1 cellular context compared by ENCODE assay signal in genomic region chr2:31386172-31386571, GRCh38.
TF ChIP-seq lines count a peak whose summit lies in the region.

No MANE protein-coding gene starts in this region.

TF ChIP-seq in GM23338, 12 proteins besides CTCF, POLR2A, EP300 and RAD21:
- no peak for TF ChIP-seq ZNF462 (CRISPR knock-in tag; IDR thresholded peaks at IDR 0.05)
- TF ChIP-seq ZNF114 (CRISPR knock-in tag; IDR thresholded peaks at IDR 0.05): no peak
- TF ChIP-seq EZH2phosphoT487 (IDR thresholded peaks at IDR 0.05; ENCODE audit: unreplicated experiment): no peak
- no peak for TF ChIP-seq JUNB (IDR thresholded peaks at IDR 0.05; ENCODE audit: unreplicated experiment)
- no peak for TF ChIP-seq STAT1 (IDR thresholded peaks at IDR 0.05; ENCODE audit: unreplicated experiment)
- TF ChIP-seq REST (IDR thresholded peaks at IDR 0.05; ENCODE audit: unreplicated experiment): no peak
- no peak for TF ChIP-seq ZNF331 (CRISPR knock-in tag; IDR thresholded peaks at IDR 0.05; ENCODE audit: low read depth)
- no peak for TF ChIP-seq CREB1 (CRISPR knock-in tag; IDR thresholded peaks at IDR 0.05; ENCODE audit: low read depth)
- TF ChIP-seq EZH2 (IDR thresholded peaks at IDR 0.05; ENCODE audit: low read depth, unreplicated experiment): no peak
- TF ChIP-seq ETS1 (IDR thresholded peaks at IDR 0.05): no peak
- TF ChIP-seq NANOG (IDR thresholded peaks at IDR 0.05; ENCODE audit: borderline replicate concordance): no peak
- no peak for TF ChIP-seq POLR2AphosphoS5 (IDR thresholded peaks at IDR 0.05; ENCODE audit: low read depth)
